Comparison of ENCODE assay signal across 25 cellular contexts in genomic region chr9:138037140-138037539, GRCh38.
A peak's percentile ranks its signal among the peaks of the same experiment; 100 is the strongest.
DNase-seq lines count a peak whose midpoint lies in the region; ATAC-seq and TF ChIP-seq lines count a peak whose summit lies in the region.
"Had no signal": no experiment of that assay in that cellular context is flagged by ENCODE, and none has a peak within 500 bp of the region (broad histone marks: within the 10 kb centered on the region; RNA-seq: fewer than 3 reads in every experiment).

No MANE protein-coding gene starts in this region.

- ATAC-seq in Right ventricle myocardium inferior (no peak), activated B cell treated with CpG ODN at 0.5 μM for 24 hours (ENCODE audit: low read depth) (no peak)
- no peak for ATAC-seq in effector memory CD8-positive, alpha-beta T cell (replicated peaks)
- ATAC-seq: GM12878, HepG2, K562 had no signal

- DNase-seq in cardiac septum (ENCODE audit: low spot score), result peak; percentile 26
- DNase-seq in Right ventricle myocardium inferior (ENCODE audit: missing footprints), result no peak
- peak; percentile 4 for DNase-seq in activated B cell treated with CpG ODN at 0.5 μM for 24 hours
- DNase-seq in posterior vena cava (ENCODE audit: low spot score), result peak; percentile 49
- DNase-seq in kidney tubule cell (ENCODE audit: low spot score), result no peak
- no peak for DNase-seq in NCI-H1092 (lab: John Stamatoyannopoulos, UW)
- no peak for DNase-seq in effector memory CD8-positive, alpha-beta T cell
- DNase-seq: CD4-positive, alpha-beta T cell; DMS 273 treated with DMSO at 0.1 percent for 48 hours; DMS79 treated with DMSO at 0.1 percent for 48 hours; H9; HFFc6; MM.1S; NCI-H1048; NCI-H1436; NCI-H187 treated with DMSO at 0.1 percent for 48 hours; NCI-H2107; NCI-H2227 treated with DMSO at 0.1 percent for 48 hours; NCI-H510A treated with DMSO at 0.1 percent for 48 hours; NCI-H748 treated with DMSO at 0.1 percent for 48 hours; NK-92 treated with Interleukin-12 subunit alpha and Interleukin-12 subunit beta, amount 100 ng/mL, for 24 hours; SJCRH30 had no signal

- no peak overlapping the region for H3K4me3 Mint-ChIP-seq in activated B cell treated with CpG ODN at 0.5 μM for 24 hours
- no peak overlapping the region for H3K4me3 Mint-ChIP-seq in effector memory CD8-positive, alpha-beta T cell
- H3K4me3 Mint-ChIP-seq: CD4-positive, alpha-beta T cell; H9; HFFc6 had no signal

- TF ChIP-seq CTCF in activated B cell treated with CpG ODN at 0.5 μM for 24 hours (IDR thresholded peaks at IDR 0.05), result no peak

- no peaks in the 10 kb centered on the region for H3K4me1 Mint-ChIP-seq in activated B cell treated with CpG ODN at 0.5 μM for 24 hours
- no peaks in the 10 kb centered on the region for H3K4me1 Mint-ChIP-seq in effector memory CD8-positive, alpha-beta T cell (ENCODE audit: low read depth in 2 of 2)

- H3K36me3 Mint-ChIP-seq in activated B cell treated with CpG ODN at 0.5 μM for 24 hours (ENCODE audit: low read depth), result no peaks in the 10 kb centered on the region
- H3K36me3 Mint-ChIP-seq in effector memory CD8-positive, alpha-beta T cell (ENCODE audit: insufficient read depth), result peaks cover 4% of the 10 kb centered on the region

- H3K27ac Mint-ChIP-seq in activated B cell treated with CpG ODN at 0.5 μM for 24 hours, result no peak overlapping the region
- no peak overlapping the region for H3K27ac Mint-ChIP-seq in effector memory CD8-positive, alpha-beta T cell
- H3K27ac Mint-ChIP-seq: CD4-positive, alpha-beta T cell; HFFc6 had no signal

- POLR2A ChIA-PET in activated B cell treated with CpG ODN at 0.5 μM for 24 hours (lab: Charles Lee), result no interaction called here

- intact Hi-C loops in cardiac septum (cut with DNase I), result no loop called here
- intact Hi-C loops in Right ventricle myocardium inferior (cut with DNase I), result no loop called here
- intact Hi-C loops in activated B cell treated with CpG ODN at 0.5 μM for 24 hours (cut with micrococcal nuclease), result no loop called here
- intact Hi-C loops in posterior vena cava (cut with DNase I), result no loop called here

- peaks cover 11% of the 10 kb centered on the region for H3K9me3 Mint-ChIP-seq in activated B cell treated with CpG ODN at 0.5 μM for 24 hours
- H3K9me3 Mint-ChIP-seq in effector memory CD8-positive, alpha-beta T cell, result no peaks in the 10 kb centered on the region

- CTCF ChIA-PET in activated B cell treated with CpG ODN at 0.5 μM for 24 hours (lab: Charles Lee), result no interaction called here

- H3K27me3 Mint-ChIP-seq in activated B cell treated with CpG ODN at 0.5 μM for 24 hours, result peaks cover 40% of the 10 kb centered on the region
- H3K27me3 Mint-ChIP-seq in effector memory CD8-positive, alpha-beta T cell, result peaks cover 60 to 83% of the 10 kb centered on the region in 2 donors

Comparison
In these comparisons a context has a peak if more than half of its experiments do, and no peak if none do; other contexts are left out.
1. DNase-seq: peak in cardiac septum (single experiment), activated B cell treated with CpG ODN at 0.5 μM for 24 hours (single experiment) and posterior vena cava (single experiment); none in Right ventricle myocardium inferior (single experiment), kidney tubule cell (single experiment), NCI-H1092 (single experiment) and effector memory CD8-positive, alpha-beta T cell (0 of 3).